In the genomic region with DNA sequence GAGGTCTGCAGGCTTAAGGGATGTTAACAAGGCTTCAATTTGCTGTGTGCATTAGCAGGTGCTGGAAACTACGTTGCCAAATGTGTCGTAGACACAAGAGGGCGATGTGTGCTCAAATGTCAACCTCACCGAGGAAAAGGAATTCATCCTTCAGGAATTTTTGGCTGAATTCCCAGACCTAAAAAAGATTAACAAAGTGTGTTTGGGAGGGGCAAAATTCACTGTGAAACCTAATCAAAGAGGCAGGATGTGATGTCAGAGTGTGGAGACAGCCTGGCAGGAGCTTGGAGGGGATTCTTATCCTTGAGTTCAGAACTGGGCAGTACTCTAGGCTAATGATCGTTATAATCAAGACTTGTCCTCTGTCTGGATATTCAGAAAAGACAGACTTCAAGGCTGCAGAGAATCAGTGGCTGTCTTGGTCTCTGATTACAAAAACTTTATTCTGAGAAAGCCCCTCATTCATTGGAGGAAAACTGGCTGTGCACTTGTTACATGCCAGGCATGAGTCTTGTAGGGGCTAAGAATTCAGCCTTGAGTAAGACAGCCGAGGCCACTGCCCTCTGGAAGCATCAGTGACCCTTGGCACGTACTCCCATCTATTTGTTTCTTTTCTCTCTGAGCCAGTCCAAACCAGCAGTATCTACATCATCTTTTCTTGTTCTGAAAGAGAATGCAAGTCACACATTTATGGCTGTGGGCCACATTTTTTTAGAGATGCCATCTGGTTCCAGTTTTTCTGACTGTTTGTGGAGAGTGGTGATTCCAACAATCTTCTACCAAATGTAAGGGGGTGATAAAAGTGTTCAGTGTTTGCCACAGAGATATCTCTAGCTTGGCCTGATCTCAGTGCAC, we compare ENCODE assay signal across 1 cellular context.
TF ChIP-seq lines count a peak whose summit lies in the region.

No MANE protein-coding gene starts in this region.

TF ChIP-seq in SK-N-SH, 30 proteins besides CTCF, POLR2A, EP300 and RAD21 (continued from another document):
- TF ChIP-seq, protein P1, sequence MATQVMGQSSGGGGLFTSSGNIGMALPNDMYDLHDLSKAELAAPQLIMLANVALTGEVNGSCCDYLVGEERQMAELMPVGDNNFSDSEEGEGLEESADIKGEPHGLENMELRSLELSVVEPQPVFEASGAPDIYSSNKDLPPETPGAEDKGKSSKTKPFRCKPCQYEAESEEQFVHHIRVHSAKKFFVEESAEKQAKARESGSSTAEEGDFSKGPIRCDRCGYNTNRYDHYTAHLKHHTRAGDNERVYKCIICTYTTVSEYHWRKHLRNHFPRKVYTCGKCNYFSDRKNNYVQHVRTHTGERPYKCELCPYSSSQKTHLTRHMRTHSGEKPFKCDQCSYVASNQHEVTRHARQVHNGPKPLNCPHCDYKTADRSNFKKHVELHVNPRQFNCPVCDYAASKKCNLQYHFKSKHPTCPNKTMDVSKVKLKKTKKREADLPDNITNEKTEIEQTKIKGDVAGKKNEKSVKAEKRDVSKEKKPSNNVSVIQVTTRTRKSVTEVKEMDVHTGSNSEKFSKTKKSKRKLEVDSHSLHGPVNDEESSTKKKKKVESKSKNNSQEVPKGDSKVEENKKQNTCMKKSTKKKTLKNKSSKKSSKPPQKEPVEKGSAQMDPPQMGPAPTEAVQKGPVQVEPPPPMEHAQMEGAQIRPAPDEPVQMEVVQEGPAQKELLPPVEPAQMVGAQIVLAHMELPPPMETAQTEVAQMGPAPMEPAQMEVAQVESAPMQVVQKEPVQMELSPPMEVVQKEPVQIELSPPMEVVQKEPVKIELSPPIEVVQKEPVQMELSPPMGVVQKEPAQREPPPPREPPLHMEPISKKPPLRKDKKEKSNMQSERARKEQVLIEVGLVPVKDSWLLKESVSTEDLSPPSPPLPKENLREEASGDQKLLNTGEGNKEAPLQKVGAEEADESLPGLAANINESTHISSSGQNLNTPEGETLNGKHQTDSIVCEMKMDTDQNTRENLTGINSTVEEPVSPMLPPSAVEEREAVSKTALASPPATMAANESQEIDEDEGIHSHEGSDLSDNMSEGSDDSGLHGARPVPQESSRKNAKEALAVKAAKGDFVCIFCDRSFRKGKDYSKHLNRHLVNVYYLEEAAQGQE (IDR thresholded peaks at IDR 0.05; ENCODE audit: low read depth, low read length), result no peak
- peak; percentile 72 for TF ChIP-seq JUND (IDR thresholded peaks at IDR 0.05)
- TF ChIP-seq POLR2AphosphoS5 (IDR thresholded peaks at IDR 0.05; ENCODE audit: low read depth, low read length), result peak; percentile 68
- TF ChIP-seq RFX5 (IDR thresholded peaks at IDR 0.05; ENCODE audit: low read length), result peak; percentile 37; the same call in 1 of the 2 replicates
- TF ChIP-seq, protein P2, sequence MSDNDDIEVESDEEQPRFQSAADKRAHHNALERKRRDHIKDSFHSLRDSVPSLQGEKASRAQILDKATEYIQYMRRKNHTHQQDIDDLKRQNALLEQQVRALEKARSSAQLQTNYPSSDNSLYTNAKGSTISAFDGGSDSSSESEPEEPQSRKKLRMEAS (IDR thresholded peaks at IDR 0.05; ENCODE audit: low read depth), result peak; percentile 54; the same call in 1 of the 2 replicates
- TF ChIP-seq SIN3A (IDR thresholded peaks at IDR 0.05; ENCODE audit: borderline replicate concordance, low read depth, low read length), result no peak; the same call in 1 of the 2 replicates
- TF ChIP-seq, protein P3, sequence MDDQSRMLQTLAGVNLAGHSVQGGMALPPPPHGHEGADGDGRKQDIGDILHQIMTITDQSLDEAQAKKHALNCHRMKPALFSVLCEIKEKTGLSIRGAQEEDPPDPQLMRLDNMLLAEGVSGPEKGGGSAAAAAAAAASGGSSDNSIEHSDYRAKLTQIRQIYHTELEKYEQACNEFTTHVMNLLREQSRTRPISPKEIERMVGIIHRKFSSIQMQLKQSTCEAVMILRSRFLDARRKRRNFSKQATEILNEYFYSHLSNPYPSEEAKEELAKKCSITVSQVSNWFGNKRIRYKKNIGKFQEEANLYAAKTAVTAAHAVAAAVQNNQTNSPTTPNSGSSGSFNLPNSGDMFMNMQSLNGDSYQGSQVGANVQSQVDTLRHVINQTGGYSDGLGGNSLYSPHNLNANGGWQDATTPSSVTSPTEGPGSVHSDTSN (IDR thresholded peaks at IDR 0.05), result peak; percentile 61
- TF ChIP-seq TAF1 (IDR thresholded peaks at IDR 0.05; ENCODE audit: borderline replicate concordance, low read depth, low read length), result 0 out of 2 replicates have a peak, but pooled peaks have one; percentile 19
- peak; percentile 61; the same call in 1 of the 2 replicates for TF ChIP-seq RXRA (IDR thresholded peaks at IDR 0.05; ENCODE audit: borderline replicate concordance, low read depth)
- no peak for TF ChIP-seq GATA2 (CRISPR knock-in tag; IDR thresholded peaks at IDR 0.05)
- peak; percentile 13; the same call in 1 of the 2 replicates for TF ChIP-seq MEF2A (IDR thresholded peaks at IDR 0.05; ENCODE audit: borderline replicate concordance, low read depth)
- peak; percentile 43; the same call in 1 of the 2 replicates for TF ChIP-seq MXI1 (IDR thresholded peaks at IDR 0.05; ENCODE audit: low read depth, low read length)
- peak; percentile 92 for TF ChIP-seq TCF12 (IDR thresholded peaks at IDR 0.05)
- TF ChIP-seq ELF1 (IDR thresholded peaks at IDR 0.05), result no peak
- TF ChIP-seq, protein P4, sequence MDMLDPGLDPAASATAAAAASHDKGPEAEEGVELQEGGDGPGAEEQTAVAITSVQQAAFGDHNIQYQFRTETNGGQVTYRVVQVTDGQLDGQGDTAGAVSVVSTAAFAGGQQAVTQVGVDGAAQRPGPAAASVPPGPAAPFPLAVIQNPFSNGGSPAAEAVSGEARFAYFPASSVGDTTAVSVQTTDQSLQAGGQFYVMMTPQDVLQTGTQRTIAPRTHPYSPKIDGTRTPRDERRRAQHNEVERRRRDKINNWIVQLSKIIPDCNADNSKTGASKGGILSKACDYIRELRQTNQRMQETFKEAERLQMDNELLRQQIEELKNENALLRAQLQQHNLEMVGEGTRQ (IDR thresholded peaks at IDR 0.05; ENCODE audit: borderline replicate concordance, low read depth, low read length), result no peak
